ENCODE assay signal across 1 cellular context in the genomic region with DNA sequence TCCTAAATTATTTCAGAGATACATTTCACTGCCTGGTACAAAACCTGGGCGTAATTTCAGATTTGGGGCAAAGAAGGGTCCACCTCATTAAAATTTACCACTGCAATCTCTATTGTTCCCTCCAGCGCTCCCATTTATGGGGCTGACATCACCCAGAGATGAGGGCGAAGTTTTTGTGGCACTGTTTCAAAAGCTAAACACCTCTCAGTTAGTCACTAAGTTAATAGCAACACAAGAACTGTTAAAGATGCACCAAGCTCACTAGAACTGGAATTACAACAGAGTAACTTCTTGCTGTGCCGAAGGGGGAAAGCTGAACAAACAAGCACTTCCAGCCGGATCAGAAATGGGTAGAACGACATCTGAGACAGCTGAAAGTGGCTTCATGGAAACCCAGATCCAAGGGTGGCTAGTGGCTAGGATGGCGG.
TF ChIP-seq lines count a peak whose summit lies in the region.

No MANE protein-coding gene starts in this region.

TF ChIP-seq in GM23338, 12 proteins besides CTCF, POLR2A, EP300 and RAD21 (continued from another document):
- TF ChIP-seq, protein P1, sequence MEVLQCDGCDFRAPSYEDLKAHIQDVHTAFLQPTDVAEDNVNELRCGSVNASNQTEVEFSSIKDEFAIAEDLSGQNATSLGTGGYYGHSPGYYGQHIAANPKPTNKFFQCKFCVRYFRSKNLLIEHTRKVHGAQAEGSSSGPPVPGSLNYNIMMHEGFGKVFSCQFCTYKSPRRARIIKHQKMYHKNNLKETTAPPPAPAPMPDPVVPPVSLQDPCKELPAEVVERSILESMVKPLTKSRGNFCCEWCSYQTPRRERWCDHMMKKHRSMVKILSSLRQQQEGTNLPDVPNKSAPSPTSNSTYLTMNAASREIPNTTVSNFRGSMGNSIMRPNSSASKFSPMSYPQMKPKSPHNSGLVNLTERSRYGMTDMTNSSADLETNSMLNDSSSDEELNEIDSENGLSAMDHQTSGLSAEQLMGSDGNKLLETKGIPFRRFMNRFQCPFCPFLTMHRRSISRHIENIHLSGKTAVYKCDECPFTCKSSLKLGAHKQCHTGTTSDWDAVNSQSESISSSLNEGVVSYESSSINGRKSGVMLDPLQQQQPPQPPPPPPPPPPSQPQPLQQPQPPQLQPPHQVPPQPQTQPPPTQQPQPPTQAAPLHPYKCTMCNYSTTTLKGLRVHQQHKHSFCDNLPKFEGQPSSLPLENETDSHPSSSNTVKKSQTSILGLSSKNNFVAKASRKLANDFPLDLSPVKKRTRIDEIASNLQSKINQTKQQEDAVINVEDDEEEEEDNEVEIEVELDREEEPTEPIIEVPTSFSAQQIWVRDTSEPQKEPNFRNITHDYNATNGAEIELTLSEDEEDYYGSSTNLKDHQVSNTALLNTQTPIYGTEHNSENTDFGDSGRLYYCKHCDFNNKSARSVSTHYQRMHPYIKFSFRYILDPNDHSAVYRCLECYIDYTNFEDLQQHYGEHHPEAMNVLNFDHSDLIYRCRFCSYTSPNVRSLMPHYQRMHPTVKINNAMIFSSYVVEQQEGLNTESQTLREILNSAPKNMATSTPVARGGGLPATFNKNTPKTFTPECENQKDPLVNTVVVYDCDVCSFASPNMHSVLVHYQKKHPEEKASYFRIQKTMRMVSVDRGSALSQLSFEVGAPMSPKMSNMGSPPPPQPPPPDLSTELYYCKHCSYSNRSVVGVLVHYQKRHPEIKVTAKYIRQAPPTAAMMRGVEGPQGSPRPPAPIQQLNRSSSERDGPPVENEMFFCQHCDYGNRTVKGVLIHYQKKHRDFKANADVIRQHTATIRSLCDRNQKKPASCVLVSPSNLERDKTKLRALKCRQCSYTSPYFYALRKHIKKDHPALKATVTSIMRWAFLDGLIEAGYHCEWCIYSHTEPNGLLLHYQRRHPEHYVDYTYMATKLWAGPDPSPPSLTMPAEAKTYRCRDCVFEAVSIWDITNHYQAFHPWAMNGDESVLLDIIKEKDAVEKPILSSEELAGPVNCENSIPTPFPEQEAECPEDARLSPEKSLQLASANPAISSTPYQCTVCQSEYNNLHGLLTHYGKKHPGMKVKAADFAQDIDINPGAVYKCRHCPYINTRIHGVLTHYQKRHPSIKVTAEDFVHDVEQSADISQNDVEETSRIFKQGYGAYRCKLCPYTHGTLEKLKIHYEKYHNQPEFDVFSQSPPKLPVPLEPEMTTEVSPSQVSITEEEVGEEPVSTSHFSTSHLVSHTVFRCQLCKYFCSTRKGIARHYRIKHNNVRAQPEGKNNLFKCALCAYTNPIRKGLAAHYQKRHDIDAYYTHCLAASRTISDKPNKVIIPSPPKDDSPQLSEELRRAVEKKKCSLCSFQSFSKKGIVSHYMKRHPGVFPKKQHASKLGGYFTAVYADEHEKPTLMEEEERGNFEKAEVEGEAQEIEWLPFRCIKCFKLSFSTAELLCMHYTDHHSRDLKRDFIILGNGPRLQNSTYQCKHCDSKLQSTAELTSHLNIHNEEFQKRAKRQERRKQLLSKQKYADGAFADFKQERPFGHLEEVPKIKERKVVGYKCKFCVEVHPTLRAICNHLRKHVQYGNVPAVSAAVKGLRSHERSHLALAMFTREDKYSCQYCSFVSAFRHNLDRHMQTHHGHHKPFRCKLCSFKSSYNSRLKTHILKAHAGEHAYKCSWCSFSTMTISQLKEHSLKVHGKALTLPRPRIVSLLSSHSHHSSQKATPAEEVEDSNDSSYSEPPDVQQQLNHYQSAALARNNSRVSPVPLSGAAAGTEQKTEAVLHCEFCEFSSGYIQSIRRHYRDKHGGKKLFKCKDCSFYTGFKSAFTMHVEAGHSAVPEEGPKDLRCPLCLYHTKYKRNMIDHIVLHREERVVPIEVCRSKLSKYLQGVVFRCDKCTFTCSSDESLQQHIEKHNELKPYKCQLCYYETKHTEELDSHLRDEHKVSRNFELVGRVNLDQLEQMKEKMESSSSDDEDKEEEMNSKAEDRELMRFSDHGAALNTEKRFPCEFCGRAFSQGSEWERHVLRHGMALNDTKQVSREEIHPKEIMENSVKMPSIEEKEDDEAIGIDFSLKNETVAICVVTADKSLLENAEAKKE (CRISPR knock-in tag; IDR thresholded peaks at IDR 0.05) = no peak
- no peak for TF ChIP-seq ZNF114 (CRISPR knock-in tag; IDR thresholded peaks at IDR 0.05)
- no peak for TF ChIP-seq NANOG (IDR thresholded peaks at IDR 0.05; ENCODE audit: borderline replicate concordance)
- no peak for TF ChIP-seq POLR2AphosphoS5 (IDR thresholded peaks at IDR 0.05; ENCODE audit: low read depth)
